15 cellular contexts compared by ENCODE assay signal in the genomic region with DNA sequence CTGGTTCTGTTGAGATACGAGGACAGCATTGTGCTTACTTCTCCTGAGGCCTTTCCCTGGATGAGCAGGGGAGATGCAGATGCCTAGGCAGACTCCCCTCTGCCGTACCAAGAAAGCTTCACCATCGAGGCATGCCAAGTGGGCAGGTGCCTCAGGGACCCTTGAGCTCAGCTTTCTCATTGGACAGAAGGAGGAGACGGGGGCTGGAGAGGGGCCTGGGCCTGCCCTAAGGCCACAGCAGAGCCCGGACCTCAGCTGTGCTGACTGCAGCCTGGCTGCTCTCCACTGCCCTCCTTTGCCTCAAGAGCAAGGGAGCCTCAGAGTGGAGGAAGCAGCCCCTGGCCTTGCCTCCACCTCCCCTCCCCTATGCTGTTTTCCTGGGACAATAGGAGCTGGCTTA. TPM values are rescaled to one million over a fixed set of nuclear protein-coding genes. Genes with fewer than 3 reads are reported as not detected.
DNase-seq lines count a peak whose midpoint lies in the region; ATAC-seq and TF ChIP-seq lines count a peak whose summit lies in the region.
"Had no signal": no experiment of that assay in that cellular context is flagged by ENCODE, and none has a peak within 500 bp of the region (broad histone marks: within the 10 kb centered on the region; RNA-seq: fewer than 3 reads in every experiment).

No MANE protein-coding gene starts in this region.

- no peaks in the 10 kb centered on the region for H3K79me2 ChIP-seq in GM23338 (replicated peaks; ENCODE audit: insufficient read depth)

- no peak for TF ChIP-seq EP300 in sigmoid colon (IDR thresholded peaks at IDR 0.05)

- H3K9me2 ChIP-seq in GM23338 (ENCODE audit: insufficient read depth): no peaks in the 10 kb centered on the region

- H3K9me3 ChIP-seq in RWPE2 (ENCODE audit: severe bottlenecking) (no peaks in the 10 kb centered on the region), sigmoid colon (no peaks in the 10 kb centered on the region), lower lobe of right lung (no peaks in the 10 kb centered on the region)
- H3K9me3 ChIP-seq: BE2C had no signal

- no peaks in the 10 kb centered on the region for H3K9me3 Mint-ChIP-seq in GM23338

- no peak for TF ChIP-seq CTCF in GM23338 (conservative IDR thresholded peaks at IDR 0.05; ENCODE audit: low read depth in 2 of 2)
- no peak for TF ChIP-seq CTCF in RWPE2 (IDR thresholded peaks at IDR 0.05; ENCODE audit: poor library complexity, severe bottlenecking)
- no peak for TF ChIP-seq CTCF in sigmoid colon (IDR thresholded peaks at IDR 0.05)
- TF ChIP-seq CTCF in lower lobe of right lung (IDR thresholded peaks at IDR 0.05): no peak

- no peak overlapping the region for H3K27ac Mint-ChIP-seq in GM23338
- H3K27ac Mint-ChIP-seq: CD4-positive, alpha-beta memory T cell had no signal

- no peak overlapping the region for H2AFZ ChIP-seq in GM23338

- H3K4me1 Mint-ChIP-seq in GM23338: no peaks in the 10 kb centered on the region; the same call in 2 of the 3 replicates

- peaks cover 3% of the 10 kb centered on the region for H3K27me3 Mint-ChIP-seq in GM23338 (ENCODE audit: insufficient read depth, low read depth, poor library complexity)

- no peak for TF ChIP-seq POLR2A in sigmoid colon (IDR thresholded peaks at IDR 0.05)

- no peak overlapping the region for H3K4me2 ChIP-seq in GM23338

- intact Hi-C loops in sigmoid colon (cut with DNase I) (loop anchor here (1.0 kb wide), 1 partner anchor 15 kb away; no protein-coding TSS in a partner anchor), lower lobe of right lung (cut with DNase I) (no loop called here), left ventricle myocardium superior (cut with micrococcal nuclease) (no loop called here)

- H3K4me1 ChIP-seq in GM23338 (ENCODE audit: insufficient read depth): no peaks in the 10 kb centered on the region
- peaks cover 4% of the 10 kb centered on the region for H3K4me1 ChIP-seq in RWPE2 (ENCODE audit: insufficient read depth, poor library complexity, severe bottlenecking)
- H3K4me1 ChIP-seq in sigmoid colon: no peaks in the 10 kb centered on the region
- H3K4me1 ChIP-seq in lower lobe of right lung: no peaks in the 10 kb centered on the region
- H3K4me1 ChIP-seq: BE2C had no signal

- H3K36me3 ChIP-seq in GM23338 (ENCODE audit: insufficient read depth) (no peaks in the 10 kb centered on the region), RWPE2 (ENCODE audit: low read depth) (no peaks in the 10 kb centered on the region), sigmoid colon (no peaks in the 10 kb centered on the region), lower lobe of right lung (no peaks in the 10 kb centered on the region)
- H3K36me3 ChIP-seq: BE2C had no signal

- H3K4me3 ChIP-seq in GM23338 (no peak overlapping the region), RWPE2 (ENCODE audit: severe bottlenecking) (no peak overlapping the region), sigmoid colon (no peak overlapping the region), lower lobe of right lung (no peak overlapping the region)

- no peak for DNase-seq in GM23338 (ENCODE audit: low spot score)
- DNase-seq in RWPE2 (ENCODE audit: low spot score): peak; percentile 16
- DNase-seq in islet precursor cell: peak; percentile 43
- DNase-seq in sigmoid colon: peak; percentile 57
- no peak for DNase-seq in lower lobe of right lung
- DNase-seq in left ventricle myocardium superior: no peak
- no peak for DNase-seq in cerebellar cortex (ENCODE audit: low spot score)
- DNase-seq: BE2C; CD4-positive, alpha-beta memory T cell; DMS79; IMR-90 had no signal

- no peaks in the 10 kb centered on the region for H4K20me1 ChIP-seq in GM23338 (replicated peaks; ENCODE audit: insufficient read depth)

- peak; percentile 67 for ATAC-seq in GM23338
- no peak for ATAC-seq in RWPE2 (ENCODE audit: low read depth)
- ATAC-seq in lower lobe of right lung: no peak
- no peak for ATAC-seq in left ventricle myocardium superior
- ATAC-seq: HCT116 had no signal

- 62 to 82% methylated on average over 5 of the region's 5 CpGs for WGBS in sigmoid colon, 2 donors

- H3K27ac ChIP-seq in GM23338 (ENCODE audit: low read depth): no peak overlapping the region
- no peak overlapping the region for H3K27ac ChIP-seq in RWPE2 (ENCODE audit: poor library complexity, severe bottlenecking)
- no peak overlapping the region for H3K27ac ChIP-seq in sigmoid colon
- no peak overlapping the region for H3K27ac ChIP-seq in lower lobe of right lung
- H3K27ac ChIP-seq: C4-2B had no signal

- H3K36me3 Mint-ChIP-seq in GM23338 (ENCODE audit: low read depth): no peaks in the 10 kb centered on the region
- H3K36me3 Mint-ChIP-seq: CD4-positive, alpha-beta memory T cell had no signal

- H3K4me3 Mint-ChIP-seq in GM23338: no peak overlapping the region
- H3K4me3 Mint-ChIP-seq: CD4-positive, alpha-beta memory T cell had no signal

- H3K27me3 ChIP-seq in GM23338 (ENCODE audit: insufficient read depth) (no peaks in the 10 kb centered on the region), RWPE2 (ENCODE audit: insufficient read depth, poor library complexity, severe bottlenecking) (no peaks in the 10 kb centered on the region), sigmoid colon (no peaks in the 10 kb centered on the region), lower lobe of right lung (ENCODE audit: low read depth) (no peaks in the 10 kb centered on the region)
- H3K27me3 ChIP-seq: BE2C had no signal

- H3F3A ChIP-seq in GM23338 (replicated peaks; ENCODE audit: low read depth): no peaks in the 10 kb centered on the region

TF ChIP-seq in GM23338, 12 proteins besides CTCF, POLR2A, EP300 and RAD21:
- no peak for TF ChIP-seq ZNF114 (CRISPR knock-in tag; IDR thresholded peaks at IDR 0.05)
- TF ChIP-seq CREB1 (CRISPR knock-in tag; IDR thresholded peaks at IDR 0.05; ENCODE audit: low read depth): no peak
- no peak for TF ChIP-seq EZH2phosphoT487 (IDR thresholded peaks at IDR 0.05; ENCODE audit: unreplicated experiment)
- TF ChIP-seq, protein P1, sequence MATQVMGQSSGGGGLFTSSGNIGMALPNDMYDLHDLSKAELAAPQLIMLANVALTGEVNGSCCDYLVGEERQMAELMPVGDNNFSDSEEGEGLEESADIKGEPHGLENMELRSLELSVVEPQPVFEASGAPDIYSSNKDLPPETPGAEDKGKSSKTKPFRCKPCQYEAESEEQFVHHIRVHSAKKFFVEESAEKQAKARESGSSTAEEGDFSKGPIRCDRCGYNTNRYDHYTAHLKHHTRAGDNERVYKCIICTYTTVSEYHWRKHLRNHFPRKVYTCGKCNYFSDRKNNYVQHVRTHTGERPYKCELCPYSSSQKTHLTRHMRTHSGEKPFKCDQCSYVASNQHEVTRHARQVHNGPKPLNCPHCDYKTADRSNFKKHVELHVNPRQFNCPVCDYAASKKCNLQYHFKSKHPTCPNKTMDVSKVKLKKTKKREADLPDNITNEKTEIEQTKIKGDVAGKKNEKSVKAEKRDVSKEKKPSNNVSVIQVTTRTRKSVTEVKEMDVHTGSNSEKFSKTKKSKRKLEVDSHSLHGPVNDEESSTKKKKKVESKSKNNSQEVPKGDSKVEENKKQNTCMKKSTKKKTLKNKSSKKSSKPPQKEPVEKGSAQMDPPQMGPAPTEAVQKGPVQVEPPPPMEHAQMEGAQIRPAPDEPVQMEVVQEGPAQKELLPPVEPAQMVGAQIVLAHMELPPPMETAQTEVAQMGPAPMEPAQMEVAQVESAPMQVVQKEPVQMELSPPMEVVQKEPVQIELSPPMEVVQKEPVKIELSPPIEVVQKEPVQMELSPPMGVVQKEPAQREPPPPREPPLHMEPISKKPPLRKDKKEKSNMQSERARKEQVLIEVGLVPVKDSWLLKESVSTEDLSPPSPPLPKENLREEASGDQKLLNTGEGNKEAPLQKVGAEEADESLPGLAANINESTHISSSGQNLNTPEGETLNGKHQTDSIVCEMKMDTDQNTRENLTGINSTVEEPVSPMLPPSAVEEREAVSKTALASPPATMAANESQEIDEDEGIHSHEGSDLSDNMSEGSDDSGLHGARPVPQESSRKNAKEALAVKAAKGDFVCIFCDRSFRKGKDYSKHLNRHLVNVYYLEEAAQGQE (IDR thresholded peaks at IDR 0.05; ENCODE audit: unreplicated experiment): no peak
- TF ChIP-seq, protein P2, sequence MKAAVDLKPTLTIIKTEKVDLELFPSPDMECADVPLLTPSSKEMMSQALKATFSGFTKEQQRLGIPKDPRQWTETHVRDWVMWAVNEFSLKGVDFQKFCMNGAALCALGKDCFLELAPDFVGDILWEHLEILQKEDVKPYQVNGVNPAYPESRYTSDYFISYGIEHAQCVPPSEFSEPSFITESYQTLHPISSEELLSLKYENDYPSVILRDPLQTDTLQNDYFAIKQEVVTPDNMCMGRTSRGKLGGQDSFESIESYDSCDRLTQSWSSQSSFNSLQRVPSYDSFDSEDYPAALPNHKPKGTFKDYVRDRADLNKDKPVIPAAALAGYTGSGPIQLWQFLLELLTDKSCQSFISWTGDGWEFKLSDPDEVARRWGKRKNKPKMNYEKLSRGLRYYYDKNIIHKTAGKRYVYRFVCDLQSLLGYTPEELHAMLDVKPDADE (IDR thresholded peaks at IDR 0.05): no peak

RNA-seq across cellular contexts. Expression of a gene that starts 1.5 kb away (rescaled TPM):
- total RNA-seq in GM23338 (2014; rRNA removed; shearing (Covaris generic)): not detected in 2 replicates
- polyA plus RNA-seq in GM23338 (2016; fragmentation: Nextera tagmentation; extraction: Ambion mirVana) (not detected in 2 replicates), sigmoid colon (not detected)
- total RNA-seq in sigmoid colon (not detected), lower lobe of right lung (not detected), left ventricle myocardium superior (not detected)
- total RNA-seq: CD4-positive, alpha-beta memory T cell; G401; H4; IMR-90 had no signal
- polyA plus RNA-seq: CD4-positive, alpha-beta memory T cell; IMR-90 had no signal

RNA-seq across cellular contexts. Expression of a gene that starts 23.4 kb away (rescaled TPM):
- not detected in 2 replicates for total RNA-seq in GM23338 (2014; rRNA removed; shearing (Covaris generic))
- polyA plus RNA-seq in GM23338 (2016; fragmentation: Nextera tagmentation; extraction: Ambion mirVana): not detected in 2 replicates
- total RNA-seq in sigmoid colon: 10 to 100 TPM in 1 of 4 donors, 1 to 10 TPM in 3; 1.9 to 26.6 (median 5.8) TPM
- polyA plus RNA-seq in sigmoid colon: 100 to 1,000 TPM; 103 to 134 (median 103) TPM
- 994 TPM for total RNA-seq in lower lobe of right lung
- total RNA-seq in left ventricle myocardium superior: 7.7 TPM
- total RNA-seq: G401 had no signal
- polyA plus RNA-seq: CD4-positive, alpha-beta memory T cell had no signal

RNA-seq across cellular contexts. Expression of a gene that starts 41.8 kb away (rescaled TPM):
- total RNA-seq in GM23338 (2014; rRNA removed; shearing (Covaris generic)): not detected in 2 replicates
- polyA plus RNA-seq in GM23338 (2016; fragmentation: Nextera tagmentation; extraction: Ambion mirVana) (not detected in 2 replicates), sigmoid colon (1 to 10 TPM in 1 of 3 donors, not detected in 2; 2.0 TPM)
- total RNA-seq in sigmoid colon (not detected), lower lobe of right lung (1.1 TPM), left ventricle myocardium superior (not detected)
- total RNA-seq: CD4-positive, alpha-beta memory T cell; G401; IMR-90 had no signal
- polyA plus RNA-seq: CD4-positive, alpha-beta memory T cell; IMR-90 had no signal

Comparison
In these comparisons a context has a peak if more than half of its experiments do, and no peak if none do; other contexts are left out.
1. DNase-seq: peak in RWPE2 (single experiment), islet precursor cell (single experiment) and sigmoid colon (single experiment); none in GM23338 (single experiment), lower lobe of right lung (single experiment), left ventricle myocardium superior (single experiment) and cerebellar cortex (single experiment).
2. RNA of a gene that starts 23.4 kb away (total RNA-seq): 994 TPM in lower lobe of right lung (single experiment); 7.7 TPM in left ventricle myocardium superior (single experiment), 1.9 to 26.6 TPM in sigmoid colon and not detected in GM23338; every median in the first group is over 10 times any median in the second.